In the genomic region with DNA sequence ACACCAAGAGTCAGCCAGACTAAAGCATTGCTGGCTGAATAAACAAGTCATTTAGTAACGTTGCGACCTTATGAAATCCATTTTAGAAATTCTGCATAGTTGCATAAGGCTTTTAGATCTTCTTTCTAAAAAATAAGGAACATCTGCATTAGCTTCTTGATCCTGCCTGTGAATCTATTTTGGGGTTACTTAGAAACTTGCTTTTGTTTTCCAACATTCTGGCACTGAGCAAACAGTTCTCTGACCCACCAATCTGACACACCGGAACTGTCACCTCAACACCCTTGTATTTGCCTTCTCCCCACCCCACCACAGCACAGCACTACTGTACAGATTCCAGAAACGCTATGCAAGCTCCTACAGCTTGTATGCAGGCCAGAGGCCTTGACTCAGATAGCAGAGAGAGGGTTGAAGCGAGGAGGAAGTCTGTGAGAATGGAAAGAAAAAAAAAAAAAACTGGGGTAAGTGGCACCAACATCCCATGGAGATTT, we compare ENCODE assay signal across 1 cellular context.
TF ChIP-seq lines count a peak whose summit lies in the region.

No MANE protein-coding gene starts in this region.

TF ChIP-seq in HepG2, 621 proteins besides CTCF, POLR2A, EP300 and RAD21 (continued from another document and continues in another):
- TF ChIP-seq, protein P1, sequence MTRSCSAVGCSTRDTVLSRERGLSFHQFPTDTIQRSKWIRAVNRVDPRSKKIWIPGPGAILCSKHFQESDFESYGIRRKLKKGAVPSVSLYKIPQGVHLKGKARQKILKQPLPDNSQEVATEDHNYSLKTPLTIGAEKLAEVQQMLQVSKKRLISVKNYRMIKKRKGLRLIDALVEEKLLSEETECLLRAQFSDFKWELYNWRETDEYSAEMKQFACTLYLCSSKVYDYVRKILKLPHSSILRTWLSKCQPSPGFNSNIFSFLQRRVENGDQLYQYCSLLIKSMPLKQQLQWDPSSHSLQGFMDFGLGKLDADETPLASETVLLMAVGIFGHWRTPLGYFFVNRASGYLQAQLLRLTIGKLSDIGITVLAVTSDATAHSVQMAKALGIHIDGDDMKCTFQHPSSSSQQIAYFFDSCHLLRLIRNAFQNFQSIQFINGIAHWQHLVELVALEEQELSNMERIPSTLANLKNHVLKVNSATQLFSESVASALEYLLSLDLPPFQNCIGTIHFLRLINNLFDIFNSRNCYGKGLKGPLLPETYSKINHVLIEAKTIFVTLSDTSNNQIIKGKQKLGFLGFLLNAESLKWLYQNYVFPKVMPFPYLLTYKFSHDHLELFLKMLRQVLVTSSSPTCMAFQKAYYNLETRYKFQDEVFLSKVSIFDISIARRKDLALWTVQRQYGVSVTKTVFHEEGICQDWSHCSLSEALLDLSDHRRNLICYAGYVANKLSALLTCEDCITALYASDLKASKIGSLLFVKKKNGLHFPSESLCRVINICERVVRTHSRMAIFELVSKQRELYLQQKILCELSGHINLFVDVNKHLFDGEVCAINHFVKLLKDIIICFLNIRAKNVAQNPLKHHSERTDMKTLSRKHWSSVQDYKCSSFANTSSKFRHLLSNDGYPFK (CRISPR knock-in tag; IDR thresholded peaks at IDR 0.05; ENCODE audit: borderline replicate concordance), result no peak
- TF ChIP-seq, protein P2, sequence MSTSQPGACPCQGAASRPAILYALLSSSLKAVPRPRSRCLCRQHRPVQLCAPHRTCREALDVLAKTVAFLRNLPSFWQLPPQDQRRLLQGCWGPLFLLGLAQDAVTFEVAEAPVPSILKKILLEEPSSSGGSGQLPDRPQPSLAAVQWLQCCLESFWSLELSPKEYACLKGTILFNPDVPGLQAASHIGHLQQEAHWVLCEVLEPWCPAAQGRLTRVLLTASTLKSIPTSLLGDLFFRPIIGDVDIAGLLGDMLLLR (CRISPR knock-in tag; IDR thresholded peaks at IDR 0.05), result no peak
- TF ChIP-seq PCBP2 (optimal IDR thresholded peaks at IDR 0.05; ENCODE audit: low read depth, low read length, poor library complexity, severe bottlenecking), result no peak
- TF ChIP-seq, protein P3, sequence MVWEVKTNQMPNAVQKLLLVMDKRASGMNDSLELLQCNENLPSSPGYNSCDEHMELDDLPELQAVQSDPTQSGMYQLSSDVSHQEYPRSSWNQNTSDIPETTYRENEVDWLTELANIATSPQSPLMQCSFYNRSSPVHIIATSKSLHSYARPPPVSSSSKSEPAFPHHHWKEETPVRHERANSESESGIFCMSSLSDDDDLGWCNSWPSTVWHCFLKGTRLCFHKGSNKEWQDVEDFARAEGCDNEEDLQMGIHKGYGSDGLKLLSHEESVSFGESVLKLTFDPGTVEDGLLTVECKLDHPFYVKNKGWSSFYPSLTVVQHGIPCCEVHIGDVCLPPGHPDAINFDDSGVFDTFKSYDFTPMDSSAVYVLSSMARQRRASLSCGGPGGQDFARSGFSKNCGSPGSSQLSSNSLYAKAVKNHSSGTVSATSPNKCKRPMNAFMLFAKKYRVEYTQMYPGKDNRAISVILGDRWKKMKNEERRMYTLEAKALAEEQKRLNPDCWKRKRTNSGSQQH (CRISPR knock-in tag; IDR thresholded peaks at IDR 0.05; ENCODE audit: low read depth), result no peak
- TF ChIP-seq NCOA2 (CRISPR knock-in tag; IDR thresholded peaks at IDR 0.05), result peak; percentile 65
- no peak for TF ChIP-seq SRY (CRISPR knock-in tag; IDR thresholded peaks at IDR 0.05)
- TF ChIP-seq FOXP1 (IDR thresholded peaks at IDR 0.05), result peak; percentile 70; the same call in 1 of the 2 replicates
- TF ChIP-seq FOXP1 (CRISPR knock-in tag; IDR thresholded peaks at IDR 0.05), result peak; percentile 96
- TF ChIP-seq, protein P4, sequence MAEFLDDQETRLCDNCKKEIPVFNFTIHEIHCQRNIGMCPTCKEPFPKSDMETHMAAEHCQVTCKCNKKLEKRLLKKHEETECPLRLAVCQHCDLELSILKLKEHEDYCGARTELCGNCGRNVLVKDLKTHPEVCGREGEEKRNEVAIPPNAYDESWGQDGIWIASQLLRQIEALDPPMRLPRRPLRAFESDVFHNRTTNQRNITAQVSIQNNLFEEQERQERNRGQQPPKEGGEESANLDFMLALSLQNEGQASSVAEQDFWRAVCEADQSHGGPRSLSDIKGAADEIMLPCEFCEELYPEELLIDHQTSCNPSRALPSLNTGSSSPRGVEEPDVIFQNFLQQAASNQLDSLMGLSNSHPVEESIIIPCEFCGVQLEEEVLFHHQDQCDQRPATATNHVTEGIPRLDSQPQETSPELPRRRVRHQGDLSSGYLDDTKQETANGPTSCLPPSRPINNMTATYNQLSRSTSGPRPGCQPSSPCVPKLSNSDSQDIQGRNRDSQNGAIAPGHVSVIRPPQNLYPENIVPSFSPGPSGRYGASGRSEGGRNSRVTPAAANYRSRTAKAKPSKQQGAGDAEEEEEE (CRISPR knock-in tag; IDR thresholded peaks at IDR 0.05; ENCODE audit: borderline replicate concordance), result no peak
- TF ChIP-seq, protein P5, sequence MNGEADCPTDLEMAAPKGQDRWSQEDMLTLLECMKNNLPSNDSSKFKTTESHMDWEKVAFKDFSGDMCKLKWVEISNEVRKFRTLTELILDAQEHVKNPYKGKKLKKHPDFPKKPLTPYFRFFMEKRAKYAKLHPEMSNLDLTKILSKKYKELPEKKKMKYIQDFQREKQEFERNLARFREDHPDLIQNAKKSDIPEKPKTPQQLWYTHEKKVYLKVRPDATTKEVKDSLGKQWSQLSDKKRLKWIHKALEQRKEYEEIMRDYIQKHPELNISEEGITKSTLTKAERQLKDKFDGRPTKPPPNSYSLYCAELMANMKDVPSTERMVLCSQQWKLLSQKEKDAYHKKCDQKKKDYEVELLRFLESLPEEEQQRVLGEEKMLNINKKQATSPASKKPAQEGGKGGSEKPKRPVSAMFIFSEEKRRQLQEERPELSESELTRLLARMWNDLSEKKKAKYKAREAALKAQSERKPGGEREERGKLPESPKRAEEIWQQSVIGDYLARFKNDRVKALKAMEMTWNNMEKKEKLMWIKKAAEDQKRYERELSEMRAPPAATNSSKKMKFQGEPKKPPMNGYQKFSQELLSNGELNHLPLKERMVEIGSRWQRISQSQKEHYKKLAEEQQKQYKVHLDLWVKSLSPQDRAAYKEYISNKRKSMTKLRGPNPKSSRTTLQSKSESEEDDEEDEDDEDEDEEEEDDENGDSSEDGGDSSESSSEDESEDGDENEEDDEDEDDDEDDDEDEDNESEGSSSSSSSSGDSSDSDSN (CRISPR knock-in tag; IDR thresholded peaks at IDR 0.05), result no peak
- peak; percentile 45; the same call in 1 of the 2 replicates for TF ChIP-seq JUN (CRISPR knock-in tag; IDR thresholded peaks at IDR 0.05)
- TF ChIP-seq ZZZ3 (CRISPR knock-in tag; IDR thresholded peaks at IDR 0.05; ENCODE audit: borderline replicate concordance), result no peak
- no peak for TF ChIP-seq ZFAT (CRISPR knock-in tag; conservative IDR thresholded peaks at IDR 0.05)
- TF ChIP-seq, protein P6, sequence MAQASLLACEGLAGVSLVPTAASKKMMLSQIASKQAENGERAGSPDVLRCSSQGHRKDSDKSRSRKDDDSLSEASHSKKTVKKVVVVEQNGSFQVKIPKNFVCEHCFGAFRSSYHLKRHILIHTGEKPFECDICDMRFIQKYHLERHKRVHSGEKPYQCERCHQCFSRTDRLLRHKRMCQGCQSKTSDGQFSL (CRISPR knock-in tag; IDR thresholded peaks at IDR 0.05), result no peak
- TF ChIP-seq, protein P7, sequence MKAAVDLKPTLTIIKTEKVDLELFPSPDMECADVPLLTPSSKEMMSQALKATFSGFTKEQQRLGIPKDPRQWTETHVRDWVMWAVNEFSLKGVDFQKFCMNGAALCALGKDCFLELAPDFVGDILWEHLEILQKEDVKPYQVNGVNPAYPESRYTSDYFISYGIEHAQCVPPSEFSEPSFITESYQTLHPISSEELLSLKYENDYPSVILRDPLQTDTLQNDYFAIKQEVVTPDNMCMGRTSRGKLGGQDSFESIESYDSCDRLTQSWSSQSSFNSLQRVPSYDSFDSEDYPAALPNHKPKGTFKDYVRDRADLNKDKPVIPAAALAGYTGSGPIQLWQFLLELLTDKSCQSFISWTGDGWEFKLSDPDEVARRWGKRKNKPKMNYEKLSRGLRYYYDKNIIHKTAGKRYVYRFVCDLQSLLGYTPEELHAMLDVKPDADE (CRISPR knock-in tag; IDR thresholded peaks at IDR 0.05), result no peak
- TF ChIP-seq ZKSCAN8 (CRISPR knock-in tag; IDR thresholded peaks at IDR 0.05; ENCODE audit: borderline replicate concordance), result peak; percentile 71; the same call in 1 of the 2 replicates
- peak; percentile 86; the same call in 1 of the 2 replicates for TF ChIP-seq TSC22D2 (CRISPR knock-in tag; IDR thresholded peaks at IDR 0.05; ENCODE audit: borderline replicate concordance)
- no peak for TF ChIP-seq ATRX (CRISPR knock-in tag; IDR thresholded peaks at IDR 0.05; ENCODE audit: borderline replicate concordance)
- TF ChIP-seq KDM5B (CRISPR knock-in tag; IDR thresholded peaks at IDR 0.05; ENCODE audit: borderline replicate concordance), result no peak
- TF ChIP-seq STAT5B (CRISPR knock-in tag; IDR thresholded peaks at IDR 0.05), result no peak
- TF ChIP-seq ZBTB3 (CRISPR knock-in tag; IDR thresholded peaks at IDR 0.05; ENCODE audit: borderline replicate concordance, low read depth), result no peak
- TF ChIP-seq, protein P8, sequence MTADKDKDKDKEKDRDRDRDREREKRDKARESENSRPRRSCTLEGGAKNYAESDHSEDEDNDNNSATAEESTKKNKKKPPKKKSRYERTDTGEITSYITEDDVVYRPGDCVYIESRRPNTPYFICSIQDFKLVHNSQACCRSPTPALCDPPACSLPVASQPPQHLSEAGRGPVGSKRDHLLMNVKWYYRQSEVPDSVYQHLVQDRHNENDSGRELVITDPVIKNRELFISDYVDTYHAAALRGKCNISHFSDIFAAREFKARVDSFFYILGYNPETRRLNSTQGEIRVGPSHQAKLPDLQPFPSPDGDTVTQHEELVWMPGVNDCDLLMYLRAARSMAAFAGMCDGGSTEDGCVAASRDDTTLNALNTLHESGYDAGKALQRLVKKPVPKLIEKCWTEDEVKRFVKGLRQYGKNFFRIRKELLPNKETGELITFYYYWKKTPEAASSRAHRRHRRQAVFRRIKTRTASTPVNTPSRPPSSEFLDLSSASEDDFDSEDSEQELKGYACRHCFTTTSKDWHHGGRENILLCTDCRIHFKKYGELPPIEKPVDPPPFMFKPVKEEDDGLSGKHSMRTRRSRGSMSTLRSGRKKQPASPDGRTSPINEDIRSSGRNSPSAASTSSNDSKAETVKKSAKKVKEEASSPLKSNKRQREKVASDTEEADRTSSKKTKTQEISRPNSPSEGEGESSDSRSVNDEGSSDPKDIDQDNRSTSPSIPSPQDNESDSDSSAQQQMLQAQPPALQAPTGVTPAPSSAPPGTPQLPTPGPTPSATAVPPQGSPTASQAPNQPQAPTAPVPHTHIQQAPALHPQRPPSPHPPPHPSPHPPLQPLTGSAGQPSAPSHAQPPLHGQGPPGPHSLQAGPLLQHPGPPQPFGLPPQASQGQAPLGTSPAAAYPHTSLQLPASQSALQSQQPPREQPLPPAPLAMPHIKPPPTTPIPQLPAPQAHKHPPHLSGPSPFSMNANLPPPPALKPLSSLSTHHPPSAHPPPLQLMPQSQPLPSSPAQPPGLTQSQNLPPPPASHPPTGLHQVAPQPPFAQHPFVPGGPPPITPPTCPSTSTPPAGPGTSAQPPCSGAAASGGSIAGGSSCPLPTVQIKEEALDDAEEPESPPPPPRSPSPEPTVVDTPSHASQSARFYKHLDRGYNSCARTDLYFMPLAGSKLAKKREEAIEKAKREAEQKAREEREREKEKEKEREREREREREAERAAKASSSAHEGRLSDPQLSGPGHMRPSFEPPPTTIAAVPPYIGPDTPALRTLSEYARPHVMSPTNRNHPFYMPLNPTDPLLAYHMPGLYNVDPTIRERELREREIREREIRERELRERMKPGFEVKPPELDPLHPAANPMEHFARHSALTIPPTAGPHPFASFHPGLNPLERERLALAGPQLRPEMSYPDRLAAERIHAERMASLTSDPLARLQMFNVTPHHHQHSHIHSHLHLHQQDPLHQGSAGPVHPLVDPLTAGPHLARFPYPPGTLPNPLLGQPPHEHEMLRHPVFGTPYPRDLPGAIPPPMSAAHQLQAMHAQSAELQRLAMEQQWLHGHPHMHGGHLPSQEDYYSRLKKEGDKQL (CRISPR knock-in tag; IDR thresholded peaks at IDR 0.05; ENCODE audit: low read depth), result peak; percentile 64; the same call in 1 of the 2 replicates
- no peak for TF ChIP-seq ZSCAN12 (CRISPR knock-in tag; IDR thresholded peaks at IDR 0.05)
- TF ChIP-seq ZNF441 (CRISPR knock-in tag; IDR thresholded peaks at IDR 0.05; ENCODE audit: borderline replicate concordance), result peak; percentile 30; the same call in 1 of the 2 replicates
- TF ChIP-seq MBD4 (IDR thresholded peaks at IDR 0.05; ENCODE audit: borderline replicate concordance, low read length), result peak; percentile 80; the same call in 1 of the 2 replicates
- TF ChIP-seq, protein P9, sequence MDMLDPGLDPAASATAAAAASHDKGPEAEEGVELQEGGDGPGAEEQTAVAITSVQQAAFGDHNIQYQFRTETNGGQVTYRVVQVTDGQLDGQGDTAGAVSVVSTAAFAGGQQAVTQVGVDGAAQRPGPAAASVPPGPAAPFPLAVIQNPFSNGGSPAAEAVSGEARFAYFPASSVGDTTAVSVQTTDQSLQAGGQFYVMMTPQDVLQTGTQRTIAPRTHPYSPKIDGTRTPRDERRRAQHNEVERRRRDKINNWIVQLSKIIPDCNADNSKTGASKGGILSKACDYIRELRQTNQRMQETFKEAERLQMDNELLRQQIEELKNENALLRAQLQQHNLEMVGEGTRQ (IDR thresholded peaks at IDR 0.05; ENCODE audit: low read depth, low read length), result no peak
- TF ChIP-seq, protein P9 (CRISPR knock-in tag; IDR thresholded peaks at IDR 0.05; ENCODE audit: borderline replicate concordance), result no peak
- no peak for TF ChIP-seq ZMYM2 (CRISPR knock-in tag; IDR thresholded peaks at IDR 0.05)
- no peak for TF ChIP-seq GZF1 (CRISPR knock-in tag; IDR thresholded peaks at IDR 0.05)
- no peak for TF ChIP-seq FLYWCH1 (CRISPR knock-in tag; IDR thresholded peaks at IDR 0.05)
- no peak for TF ChIP-seq ZNF720 (CRISPR knock-in tag; IDR thresholded peaks at IDR 0.05)
- TF ChIP-seq ZNF253 (CRISPR knock-in tag; IDR thresholded peaks at IDR 0.05; ENCODE audit: borderline replicate concordance), result no peak
- no peak for TF ChIP-seq ZNF496 (CRISPR knock-in tag; IDR thresholded peaks at IDR 0.05; ENCODE audit: insufficient replicate concordance)
- no peak for TF ChIP-seq ATF7-NPFF (CRISPR knock-in tag; IDR thresholded peaks at IDR 0.05; ENCODE audit: low read depth)
- TF ChIP-seq, protein P10, sequence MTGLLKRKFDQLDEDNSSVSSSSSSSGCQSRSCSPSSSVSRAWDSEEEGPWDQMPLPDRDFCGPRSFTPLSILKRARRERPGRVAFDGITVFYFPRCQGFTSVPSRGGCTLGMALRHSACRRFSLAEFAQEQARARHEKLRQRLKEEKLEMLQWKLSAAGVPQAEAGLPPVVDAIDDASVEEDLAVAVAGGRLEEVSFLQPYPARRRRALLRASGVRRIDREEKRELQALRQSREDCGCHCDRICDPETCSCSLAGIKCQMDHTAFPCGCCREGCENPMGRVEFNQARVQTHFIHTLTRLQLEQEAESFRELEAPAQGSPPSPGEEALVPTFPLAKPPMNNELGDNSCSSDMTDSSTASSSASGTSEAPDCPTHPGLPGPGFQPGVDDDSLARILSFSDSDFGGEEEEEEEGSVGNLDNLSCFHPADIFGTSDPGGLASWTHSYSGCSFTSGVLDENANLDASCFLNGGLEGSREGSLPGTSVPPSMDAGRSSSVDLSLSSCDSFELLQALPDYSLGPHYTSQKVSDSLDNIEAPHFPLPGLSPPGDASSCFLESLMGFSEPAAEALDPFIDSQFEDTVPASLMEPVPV (CRISPR knock-in tag; IDR thresholded peaks at IDR 0.05), result no peak
- no peak for TF ChIP-seq POLR2AphosphoS5 (IDR thresholded peaks at IDR 0.05; ENCODE audit: low read depth, low read length)
- TF ChIP-seq ZNF589 (CRISPR knock-in tag; conservative IDR thresholded peaks at IDR 0.05), result no peak
- TF ChIP-seq HDAC1 (CRISPR knock-in tag; IDR thresholded peaks at IDR 0.05), result peak; percentile 95
- no peak for TF ChIP-seq DNMT1 (CRISPR knock-in tag; IDR thresholded peaks at IDR 0.05)
